In the genomic region with DNA sequence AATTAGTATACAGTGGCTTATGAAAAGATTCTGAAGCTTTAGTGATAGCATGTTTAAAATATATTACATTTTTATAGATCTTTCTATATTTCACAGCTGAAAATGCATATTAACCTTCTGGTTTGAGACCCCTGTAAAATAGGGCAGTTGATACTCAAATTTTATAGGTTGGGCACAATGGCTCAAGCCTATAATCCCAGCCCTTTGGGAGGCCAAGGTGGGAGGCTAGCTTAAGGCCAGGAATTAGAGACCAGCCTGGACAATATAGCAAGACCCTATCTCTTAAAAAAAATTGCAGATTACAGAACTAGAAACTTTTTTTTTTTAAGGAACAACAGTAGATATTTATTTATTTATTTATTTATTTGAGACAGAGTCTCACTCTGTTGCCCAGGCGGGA, we compare ENCODE assay signal across 2 cellular contexts.
TF ChIP-seq lines count a peak whose summit lies in the region.

No MANE protein-coding gene starts in this region.

TF ChIP-seq in HepG2, 621 proteins besides CTCF, POLR2A, EP300 and RAD21:
- TF ChIP-seq ZNF121 (CRISPR knock-in tag; IDR thresholded peaks at IDR 0.05) (0 out of 2 replicates have a peak, but pooled peaks have one; percentile 18), ZNF652 (CRISPR knock-in tag; IDR thresholded peaks at IDR 0.05; ENCODE audit: borderline replicate concordance, low read depth) (no peak)

TF ChIP-seq in K562, 482 proteins besides CTCF, POLR2A, EP300 and RAD21:
- TF ChIP-seq RBM25 (IDR thresholded peaks at IDR 0.05; ENCODE audit: low read depth, low read length, severe bottlenecking) (peak; percentile 51), HDAC2 (IDR thresholded peaks at IDR 0.05) (no peak), ZNF121 (CRISPR knock-in tag; conservative IDR thresholded peaks at IDR 0.05) (peak; percentile 82)
